ENCODE assay signal across 11 cellular contexts in the genomic region with DNA sequence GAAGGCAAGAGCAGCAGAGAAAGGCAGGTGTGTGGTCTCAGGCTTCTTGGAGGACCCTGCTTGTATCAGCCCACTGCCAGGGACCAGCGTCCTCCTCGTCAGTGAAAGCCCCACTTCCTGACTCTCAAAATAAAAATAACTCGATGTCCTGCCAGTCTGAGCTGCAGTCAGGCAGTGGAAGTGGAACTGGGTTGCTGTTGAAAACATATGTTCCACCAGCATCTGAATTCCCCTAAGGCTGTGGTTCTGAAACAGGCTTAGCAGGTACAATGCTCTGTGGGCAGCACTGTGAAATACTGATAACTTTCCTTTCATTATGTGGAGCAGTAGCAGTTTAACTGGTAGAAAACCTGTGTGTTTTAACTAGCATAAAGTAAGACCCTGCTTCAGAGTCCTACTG.
DNase-seq lines count a peak whose midpoint lies in the region; ATAC-seq, FAIRE-seq and TF ChIP-seq lines count a peak whose summit lies in the region.
"Had no signal": no experiment of that assay in that cellular context is flagged by ENCODE, and none has a peak within 500 bp of the region (broad histone marks: within the 10 kb centered on the region; RNA-seq: fewer than 3 reads in every experiment).

No MANE protein-coding gene starts in this region.

- no peak overlapping the region for H3K27ac ChIP-seq in ascending aorta
- H3K27ac ChIP-seq: neural progenitor cell had no signal

- H3K27me3 Mint-ChIP-seq in activated T-helper 1 cell treated with anti-CD3 and anti-CD28 coated beads, Interleukin-12 subunit alpha, Interleukin-12 subunit beta, Interleukin-2, Interleukin-4 antibody, amounts not matched to agents 30 ng/mL and 10 ng/mL and 1 ng/mL, durations not matched to agents 14 hours and 24 hours and 36 hours (ENCODE audit: insufficient read depth): peaks cover 6% of the 10 kb centered on the region

- TF ChIP-seq CTCF in GM12864 (IDR thresholded peaks at IDR 0.05; ENCODE audit: low read depth, low read length, missing control alignments): no peak
- TF ChIP-seq CTCF in ascending aorta (IDR thresholded peaks at IDR 0.05): no peak

- H3K4me3 Mint-ChIP-seq in activated T-helper 1 cell treated with anti-CD3 and anti-CD28 coated beads, Interleukin-12 subunit alpha, Interleukin-12 subunit beta, Interleukin-2, Interleukin-4 antibody, amounts not matched to agents 30 ng/mL and 10 ng/mL and 1 ng/mL, durations not matched to agents 14 hours and 24 hours and 36 hours: no peak overlapping the region
- H3K4me3 Mint-ChIP-seq: neural progenitor cell had no signal

- H3K4me1 ChIP-seq in ascending aorta: no peaks in the 10 kb centered on the region

- no peaks in the 10 kb centered on the region for H3K27me3 ChIP-seq in ascending aorta
- H3K27me3 ChIP-seq: neural progenitor cell had no signal

- no peaks in the 10 kb centered on the region for H3K4me1 Mint-ChIP-seq in activated T-helper 1 cell treated with anti-CD3 and anti-CD28 coated beads, Interleukin-12 subunit alpha, Interleukin-12 subunit beta, Interleukin-2, Interleukin-4 antibody, amounts not matched to agents 30 ng/mL and 10 ng/mL and 1 ng/mL, durations not matched to agents 14 hours and 24 hours and 36 hours (ENCODE audit: low read depth)

- peak; percentile 76 for ATAC-seq in HG02678 (IDR thresholded peaks at IDR 0.05; ENCODE audit: unreplicated experiment)
- peak; percentile 61 for ATAC-seq in HG03469 (IDR thresholded peaks at IDR 0.05; ENCODE audit: unreplicated experiment)

- TF ChIP-seq POLR2A in erythroblast (IDR thresholded peaks at IDR 0.05; ENCODE audit: low read length): no peak

- H3K4me3 ChIP-seq in GM12864 (ENCODE audit: low read depth, low read length) (no peak overlapping the region), ascending aorta (no peak overlapping the region)
- H3K4me3 ChIP-seq: neural progenitor cell had no signal

- H3K36me3 Mint-ChIP-seq in activated T-helper 1 cell treated with anti-CD3 and anti-CD28 coated beads, Interleukin-12 subunit alpha, Interleukin-12 subunit beta, Interleukin-2, Interleukin-4 antibody, amounts not matched to agents 30 ng/mL and 10 ng/mL and 1 ng/mL, durations not matched to agents 14 hours and 24 hours and 36 hours (ENCODE audit: low read depth): no peaks in the 10 kb centered on the region
- H3K36me3 Mint-ChIP-seq: neural progenitor cell had no signal

- no peaks in the 10 kb centered on the region for H3K9me3 ChIP-seq in ascending aorta

- H3K27ac Mint-ChIP-seq in activated T-helper 1 cell treated with anti-CD3 and anti-CD28 coated beads, Interleukin-12 subunit alpha, Interleukin-12 subunit beta, Interleukin-2, Interleukin-4 antibody, amounts not matched to agents 30 ng/mL and 10 ng/mL and 1 ng/mL, durations not matched to agents 14 hours and 24 hours and 36 hours: no peak overlapping the region
- H3K27ac Mint-ChIP-seq: neural progenitor cell had no signal

- DNase-seq in GM12864 (ENCODE audit: low read depth): peak; percentile 38
- DNase-seq in GM19239 (ENCODE audit: insufficient read length, low spot score): no peak
- DNase-seq in erythroblast (lab: John Stamatoyannopoulos, UW): no peak
- no peak for DNase-seq in activated CD4-positive, alpha-beta T cell treated with anti-CD3 and anti-CD28 coated beads for 1 hour
- no peak for DNase-seq in activated T-helper 1 cell treated with anti-CD3 and anti-CD28 coated beads, Interleukin-12 subunit alpha, Interleukin-12 subunit beta, Interleukin-2, Interleukin-4 antibody, amounts not matched to agents 30 ng/mL and 10 ng/mL and 1 ng/mL, durations not matched to agents 14 hours and 24 hours and 36 hours (ENCODE audit: low spot score)
- no peak for DNase-seq in ascending aorta (ENCODE audit: low spot score in 2 of 2)
- DNase-seq: activated T-cell treated with anti-CD3 and anti-CD28 coated beads, Interleukin-2, amount 50 U/mL, for 48 hours had no signal

- no peaks in the 10 kb centered on the region for H3K36me3 ChIP-seq in ascending aorta
- H3K36me3 ChIP-seq: neural progenitor cell had no signal

- no peaks in the 10 kb centered on the region for H3K9me3 Mint-ChIP-seq in activated T-helper 1 cell treated with anti-CD3 and anti-CD28 coated beads, Interleukin-12 subunit alpha, Interleukin-12 subunit beta, Interleukin-2, Interleukin-4 antibody, amounts not matched to agents 30 ng/mL and 10 ng/mL and 1 ng/mL, durations not matched to agents 14 hours and 24 hours and 36 hours
- H3K9me3 Mint-ChIP-seq: neural progenitor cell had no signal

- FAIRE-seq in GM19239 (lab: Jason Lieb, UNC): peak; percentile 69
- FAIRE-seq: keratinocyte had no signal

- intact Hi-C loops in activated T-helper 1 cell treated with anti-CD3 and anti-CD28 coated beads, Interleukin-12 subunit alpha, Interleukin-12 subunit beta, Interleukin-2, Interleukin-4 antibody, amounts not matched to agents 30 ng/mL and 10 ng/mL and 1 ng/mL, durations not matched to agents 14 hours and 24 hours and 36 hours (cut with micrococcal nuclease): no loop called here
- intact Hi-C loops in ascending aorta (cut with DNase I): no loop called here
